ENCODE assay signal across 10 cellular contexts in genomic region chr7:74773760-74774750, GRCh38. TPM values are rescaled to one million over a fixed set of nuclear protein-coding genes. Genes with fewer than 3 reads are reported as not detected.
A peak's percentile ranks its signal among the peaks of the same experiment; 100 is the strongest.
DNase-seq lines count a peak whose midpoint lies in the region; ATAC-seq and TF ChIP-seq lines count a peak whose summit lies in the region.
"Not testable (repeated sequence)": the region's sequence is repeated elsewhere in the genome, so short reads cannot be mapped to it uniquely, and the experiment has no call there.
"Had no signal": no experiment of that assay in that cellular context is flagged by ENCODE, and none has a peak within 500 bp of the region (broad histone marks: within the 10 kb centered on the region; RNA-seq: fewer than 3 reads in every experiment).

Gene NCF1 (plus strand): TSS chr7:74774011. CDS start chr7:74774032, 21 bp downstream.

- not testable (repeated sequence) for H3K4me3 ChIP-seq in lower lobe of right lung; thymus (ENCODE audit: low read length)

- not testable (repeated sequence) for H3K27me3 ChIP-seq in lower lobe of right lung (ENCODE audit: low read depth); thymus (ENCODE audit: control insufficient read depth, insufficient read depth)

- H3K36me3 ChIP-seq in lower lobe of right lung; thymus (ENCODE audit: control insufficient read depth, insufficient read depth): not testable (repeated sequence)

- not testable (repeated sequence) for H3K4me1 ChIP-seq in lower lobe of right lung; thymus (ENCODE audit: control insufficient read depth, insufficient read depth, low read length)

- ATAC-seq in GM18520 (IDR thresholded peaks at IDR 0.05; ENCODE audit: unreplicated experiment) (peak; percentile 65), GM19452 (IDR thresholded peaks at IDR 0.05; ENCODE audit: unreplicated experiment) (peak; percentile 88), GM21825 (IDR thresholded peaks at IDR 0.05; ENCODE audit: unreplicated experiment) (peak; percentile 78), HG03025 (IDR thresholded peaks at IDR 0.05; ENCODE audit: low FRiP score, unreplicated experiment) (peak; percentile 72), HG03439 (IDR thresholded peaks at IDR 0.05; ENCODE audit: unreplicated experiment) (peak; percentile 73), lower lobe of right lung (peak; percentile 85 to 91)
- ATAC-seq in activated naive CD8-positive, alpha-beta T cell treated with anti-CD3 and anti-CD28 coated beads, Interleukin-2, amount 50 U/mL, for 24 hours = peak; percentile 37

- WGBS in thymus = no CpG with 5 or more reads among the region's 21 CpGs

- not testable (repeated sequence) for H3K27ac Mint-ChIP-seq in activated naive CD8-positive, alpha-beta T cell treated with anti-CD3 and anti-CD28 coated beads, Interleukin-2, amount 50 U/mL, for 24 hours

- DNase-seq in activated naive CD8-positive, alpha-beta T cell treated with anti-CD3 and anti-CD28 coated beads, Interleukin-2, amount 50 U/mL, for 24 hours; lower lobe of right lung: not testable (repeated sequence)

- TF ChIP-seq CTCF in lower lobe of right lung (IDR thresholded peaks at IDR 0.05) = not testable (repeated sequence)

- H3K4me1 Mint-ChIP-seq in activated naive CD8-positive, alpha-beta T cell treated with anti-CD3 and anti-CD28 coated beads, Interleukin-2, amount 50 U/mL, for 24 hours = not testable (repeated sequence)

- not testable (repeated sequence) for H3K36me3 Mint-ChIP-seq in activated naive CD8-positive, alpha-beta T cell treated with anti-CD3 and anti-CD28 coated beads, Interleukin-2, amount 50 U/mL, for 24 hours (ENCODE audit: low read depth)

- H3K9me3 Mint-ChIP-seq in activated naive CD8-positive, alpha-beta T cell treated with anti-CD3 and anti-CD28 coated beads, Interleukin-2, amount 50 U/mL, for 24 hours = not testable (repeated sequence)

- intact Hi-C loops in lower lobe of right lung (cut with DNase I) = not testable (repeated sequence)

- not testable (repeated sequence) for H3K9me3 ChIP-seq in lower lobe of right lung; thymus (ENCODE audit: control insufficient read depth)

- not testable (repeated sequence) for H3K4me3 Mint-ChIP-seq in activated naive CD8-positive, alpha-beta T cell treated with anti-CD3 and anti-CD28 coated beads, Interleukin-2, amount 50 U/mL, for 24 hours

- not testable (repeated sequence) for H3K27me3 Mint-ChIP-seq in activated naive CD8-positive, alpha-beta T cell treated with anti-CD3 and anti-CD28 coated beads, Interleukin-2, amount 50 U/mL, for 24 hours

- not testable (repeated sequence) for H3K27ac ChIP-seq in lower lobe of right lung; thymus (ENCODE audit: low read depth)

RNA-seq across cellular contexts. Expression of gene NCF1, which starts in this region (rescaled TPM):
- total RNA-seq in lower lobe of right lung = 50.8 TPM
- 12.5 TPM for polyA plus RNA-seq in thymus
- total RNA-seq: HT1080, suprapubic skin had no signal

Comparison
In these comparisons a context has a peak if more than half of its experiments do, and no peak if none do; other contexts are left out.
1. ATAC-seq: peak in every context shown above with its lines; median percentile 88 in GM19452; 88 in lower lobe of right lung; 78 in GM21825; 73 in HG03439; 72 in HG03025; 65 in GM18520; 37 in activated naive CD8-positive, alpha-beta T cell treated with anti-CD3 and anti-CD28 coated beads, Interleukin-2, amount 50 U/mL, for 24 hours.